In genomic region chr12:80187660-80188090, GRCh38 we compare ENCODE assay signal across 1 cellular context.
A peak's percentile ranks its signal among the peaks of the same experiment; 100 is the strongest.
TF ChIP-seq lines count a peak whose summit lies in the region.

No MANE protein-coding gene starts in this region.

TF ChIP-seq in GM12878, 131 proteins besides CTCF, POLR2A, EP300 and RAD21 (continued from another document):
- TF ChIP-seq CUX1 (IDR thresholded peaks at IDR 0.05; ENCODE audit: insufficient replicate concordance, low read depth, low read length): no peak
- TF ChIP-seq GATAD2B (conservative IDR thresholded peaks at IDR 0.05; ENCODE audit: low read depth): no peak
- TF ChIP-seq POLR2AphosphoS5 (IDR thresholded peaks at IDR 0.05; ENCODE audit: low read length): no peak
- no peak for TF ChIP-seq CBFB (IDR thresholded peaks at IDR 0.05; ENCODE audit: low read depth)
- TF ChIP-seq, protein P1, sequence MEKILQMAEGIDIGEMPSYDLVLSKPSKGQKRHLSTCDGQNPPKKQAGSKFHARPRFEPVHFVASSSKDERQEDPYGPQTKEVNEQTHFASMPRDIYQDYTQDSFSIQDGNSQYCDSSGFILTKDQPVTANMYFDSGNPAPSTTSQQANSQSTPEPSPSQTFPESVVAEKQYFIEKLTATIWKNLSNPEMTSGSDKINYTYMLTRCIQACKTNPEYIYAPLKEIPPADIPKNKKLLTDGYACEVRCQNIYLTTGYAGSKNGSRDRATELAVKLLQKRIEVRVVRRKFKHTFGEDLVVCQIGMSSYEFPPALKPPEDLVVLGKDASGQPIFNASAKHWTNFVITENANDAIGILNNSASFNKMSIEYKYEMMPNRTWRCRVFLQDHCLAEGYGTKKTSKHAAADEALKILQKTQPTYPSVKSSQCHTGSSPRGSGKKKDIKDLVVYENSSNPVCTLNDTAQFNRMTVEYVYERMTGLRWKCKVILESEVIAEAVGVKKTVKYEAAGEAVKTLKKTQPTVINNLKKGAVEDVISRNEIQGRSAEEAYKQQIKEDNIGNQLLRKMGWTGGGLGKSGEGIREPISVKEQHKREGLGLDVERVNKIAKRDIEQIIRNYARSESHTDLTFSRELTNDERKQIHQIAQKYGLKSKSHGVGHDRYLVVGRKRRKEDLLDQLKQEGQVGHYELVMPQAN (conservative IDR thresholded peaks at IDR 0.05): no peak
- TF ChIP-seq RUNX3 (IDR thresholded peaks at IDR 0.05; ENCODE audit: low read length): peak; percentile 43
- no peak for TF ChIP-seq TCF12 (IDR thresholded peaks at IDR 0.05; ENCODE audit: low read depth, low read length)
- TF ChIP-seq JUNB (IDR thresholded peaks at IDR 0.05): no peak
- TF ChIP-seq MTA2 (IDR thresholded peaks at IDR 0.05; ENCODE audit: low read depth): no peak
- TF ChIP-seq BMI1 (IDR thresholded peaks at IDR 0.05; ENCODE audit: borderline replicate concordance): no peak
- no peak for TF ChIP-seq GABPA (IDR thresholded peaks at IDR 0.05; ENCODE audit: low read depth)
- no peak for TF ChIP-seq EED (IDR thresholded peaks at IDR 0.05; ENCODE audit: low read depth)
- TF ChIP-seq, protein P2, sequence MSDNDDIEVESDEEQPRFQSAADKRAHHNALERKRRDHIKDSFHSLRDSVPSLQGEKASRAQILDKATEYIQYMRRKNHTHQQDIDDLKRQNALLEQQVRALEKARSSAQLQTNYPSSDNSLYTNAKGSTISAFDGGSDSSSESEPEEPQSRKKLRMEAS (IDR thresholded peaks at IDR 0.05; ENCODE audit: low read depth, low read length): no peak
- 0 out of 2 replicates have a peak, but pooled peaks have one; percentile 10 for TF ChIP-seq IRF4 (IDR thresholded peaks at IDR 0.05; ENCODE audit: low read depth, low read length)
- TF ChIP-seq IKZF1 (conservative IDR thresholded peaks at IDR 0.05): 0 out of 2 replicates have a peak, but pooled peaks have one; percentile 16
- TF ChIP-seq, protein P3, sequence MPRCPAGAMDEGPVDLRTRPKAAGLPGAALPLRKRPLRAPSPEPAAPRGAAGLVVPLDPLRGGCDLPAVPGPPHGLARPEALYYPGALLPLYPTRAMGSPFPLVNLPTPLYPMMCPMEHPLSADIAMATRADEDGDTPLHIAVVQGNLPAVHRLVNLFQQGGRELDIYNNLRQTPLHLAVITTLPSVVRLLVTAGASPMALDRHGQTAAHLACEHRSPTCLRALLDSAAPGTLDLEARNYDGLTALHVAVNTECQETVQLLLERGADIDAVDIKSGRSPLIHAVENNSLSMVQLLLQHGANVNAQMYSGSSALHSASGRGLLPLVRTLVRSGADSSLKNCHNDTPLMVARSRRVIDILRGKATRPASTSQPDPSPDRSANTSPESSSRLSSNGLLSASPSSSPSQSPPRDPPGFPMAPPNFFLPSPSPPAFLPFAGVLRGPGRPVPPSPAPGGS (IDR thresholded peaks at IDR 0.05; ENCODE audit: borderline replicate concordance, insufficient read depth, low read depth, low read length, poor library complexity, severe bottlenecking): no peak
- peak; percentile 78 for TF ChIP-seq PKNOX1 (IDR thresholded peaks at IDR 0.05)
- 0 out of 2 replicates have a peak, but pooled peaks have one; percentile 7 for TF ChIP-seq BCL11A (IDR thresholded peaks at IDR 0.05; ENCODE audit: low read depth, low read length)
- no peak for TF ChIP-seq SKIL (IDR thresholded peaks at IDR 0.05; ENCODE audit: low read depth, poor library complexity, severe bottlenecking)
- TF ChIP-seq ASH2L (IDR thresholded peaks at IDR 0.05; ENCODE audit: borderline replicate concordance, low read depth): no peak
- no peak for TF ChIP-seq SMAD1 (IDR thresholded peaks at IDR 0.05; ENCODE audit: low read depth, partially characterized antibody)
